1 cellular context compared by ENCODE assay signal in the genomic region with DNA sequence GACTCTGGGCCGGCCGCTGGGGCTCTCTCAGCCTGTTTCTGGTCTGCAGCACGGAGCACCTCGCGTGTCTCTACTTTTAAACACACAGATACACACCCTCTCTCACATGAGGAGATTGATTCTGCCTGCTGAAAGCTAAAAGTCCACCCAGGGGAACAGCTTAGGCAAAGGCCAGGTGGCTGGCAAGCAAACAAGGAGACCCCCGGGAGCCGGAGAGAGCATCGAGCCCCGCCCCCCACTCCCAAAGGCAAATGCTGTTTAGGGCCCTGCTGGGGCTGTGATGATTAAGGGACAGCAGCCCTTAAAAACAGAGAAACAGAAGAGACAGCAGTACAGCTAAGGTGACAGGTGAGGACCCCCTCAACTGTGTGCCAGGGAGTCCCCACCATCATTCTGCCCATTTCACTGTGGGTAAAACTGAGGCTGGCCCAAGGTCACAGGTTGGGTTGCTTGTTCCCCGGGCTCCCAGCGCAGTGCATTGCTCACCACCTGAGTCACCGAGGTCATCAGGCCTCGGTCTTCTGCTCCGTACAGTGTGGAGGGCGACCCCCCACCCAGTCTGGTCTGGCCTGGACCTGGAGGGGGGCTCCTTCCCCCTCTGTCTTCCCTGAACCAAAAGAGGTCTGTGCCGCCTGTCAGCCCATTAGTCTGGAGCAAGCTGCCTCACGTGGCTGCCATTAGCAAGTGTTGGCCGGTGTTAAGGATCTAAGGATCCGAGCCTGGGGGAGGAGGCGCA.
TF ChIP-seq lines count a peak whose summit lies in the region.

No MANE protein-coding gene starts in this region.

TF ChIP-seq in HEK293, 187 proteins besides CTCF, POLR2A, EP300 and RAD21 (continued from another document and continues in another):
- TF ChIP-seq, protein P1, sequence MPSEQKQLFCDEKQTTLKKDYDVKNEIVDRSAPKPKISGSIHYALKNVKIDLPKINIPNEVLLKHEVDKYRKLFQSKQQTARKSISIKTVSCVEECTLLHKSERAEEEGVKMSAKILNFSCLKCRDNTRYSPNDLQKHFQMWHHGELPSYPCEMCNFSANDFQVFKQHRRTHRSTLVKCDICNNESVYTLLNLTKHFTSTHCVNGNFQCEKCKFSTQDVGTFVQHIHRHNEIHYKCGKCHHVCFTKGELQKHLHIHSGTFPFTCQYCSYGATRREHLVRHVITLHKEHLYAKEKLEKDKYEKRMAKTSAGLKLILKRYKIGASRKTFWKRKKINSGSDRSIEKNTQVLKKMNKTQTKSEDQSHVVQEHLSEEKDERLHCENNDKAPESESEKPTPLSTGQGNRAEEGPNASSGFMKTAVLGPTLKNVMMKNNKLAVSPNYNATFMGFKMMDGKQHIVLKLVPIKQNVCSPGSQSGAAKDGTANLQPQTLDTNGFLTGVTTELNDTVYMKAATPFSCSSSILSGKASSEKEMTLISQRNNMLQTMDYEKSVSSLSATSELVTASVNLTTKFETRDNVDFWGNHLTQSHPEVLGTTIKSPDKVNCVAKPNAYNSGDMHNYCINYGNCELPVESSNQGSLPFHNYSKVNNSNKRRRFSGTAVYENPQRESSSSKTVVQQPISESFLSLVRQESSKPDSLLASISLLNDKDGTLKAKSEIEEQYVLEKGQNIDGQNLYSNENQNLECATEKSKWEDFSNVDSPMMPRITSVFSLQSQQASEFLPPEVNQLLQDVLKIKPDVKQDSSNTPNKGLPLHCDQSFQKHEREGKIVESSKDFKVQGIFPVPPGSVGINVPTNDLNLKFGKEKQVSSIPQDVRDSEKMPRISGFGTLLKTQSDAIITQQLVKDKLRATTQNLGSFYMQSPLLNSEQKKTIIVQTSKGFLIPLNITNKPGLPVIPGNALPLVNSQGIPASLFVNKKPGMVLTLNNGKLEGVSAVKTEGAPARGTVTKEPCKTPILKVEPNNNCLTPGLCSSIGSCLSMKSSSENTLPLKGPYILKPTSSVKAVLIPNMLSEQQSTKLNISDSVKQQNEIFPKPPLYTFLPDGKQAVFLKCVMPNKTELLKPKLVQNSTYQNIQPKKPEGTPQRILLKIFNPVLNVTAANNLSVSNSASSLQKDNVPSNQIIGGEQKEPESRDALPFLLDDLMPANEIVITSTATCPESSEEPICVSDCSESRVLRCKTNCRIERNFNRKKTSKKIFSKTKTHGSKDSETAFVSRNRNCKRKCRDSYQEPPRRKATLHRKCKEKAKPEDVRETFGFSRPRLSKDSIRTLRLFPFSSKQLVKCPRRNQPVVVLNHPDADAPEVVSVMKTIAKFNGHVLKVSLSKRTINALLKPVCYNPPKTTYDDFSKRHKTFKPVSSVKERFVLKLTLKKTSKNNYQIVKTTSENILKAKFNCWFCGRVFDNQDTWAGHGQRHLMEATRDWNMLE (tag by site-specific recombination; conservative IDR thresholded peaks at IDR 0.05; ENCODE audit: low read depth) = no peak
- TF ChIP-seq, protein P2, sequence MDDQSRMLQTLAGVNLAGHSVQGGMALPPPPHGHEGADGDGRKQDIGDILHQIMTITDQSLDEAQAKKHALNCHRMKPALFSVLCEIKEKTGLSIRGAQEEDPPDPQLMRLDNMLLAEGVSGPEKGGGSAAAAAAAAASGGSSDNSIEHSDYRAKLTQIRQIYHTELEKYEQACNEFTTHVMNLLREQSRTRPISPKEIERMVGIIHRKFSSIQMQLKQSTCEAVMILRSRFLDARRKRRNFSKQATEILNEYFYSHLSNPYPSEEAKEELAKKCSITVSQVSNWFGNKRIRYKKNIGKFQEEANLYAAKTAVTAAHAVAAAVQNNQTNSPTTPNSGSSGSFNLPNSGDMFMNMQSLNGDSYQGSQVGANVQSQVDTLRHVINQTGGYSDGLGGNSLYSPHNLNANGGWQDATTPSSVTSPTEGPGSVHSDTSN (CRISPR knock-in tag; IDR thresholded peaks at IDR 0.05) = no peak
- TF ChIP-seq ZNF530 (tag by site-specific recombination; IDR thresholded peaks at IDR 0.05; ENCODE audit: low read depth) (no peak), OVOL3 (tag by site-specific recombination; IDR thresholded peaks at IDR 0.05) (no peak), ZNF501 (tag by site-specific recombination; IDR thresholded peaks at IDR 0.05) (no peak), ZNF138 (tag by site-specific recombination; IDR thresholded peaks at IDR 0.05; ENCODE audit: borderline replicate concordance) (no peak), ZNF571 (tag by site-specific recombination; IDR thresholded peaks at IDR 0.05) (no peak), ZNF10 (tag by site-specific recombination; IDR thresholded peaks at IDR 0.05) (no peak), ZNF596 (tag by site-specific recombination; IDR thresholded peaks at IDR 0.05) (no peak), ZXDB (tag by site-specific recombination; IDR thresholded peaks at IDR 0.05) (no peak), ZNF19 (tag by site-specific recombination; IDR thresholded peaks at IDR 0.05; ENCODE audit: low read depth) (no peak), ZNF391 (tag by site-specific recombination; IDR thresholded peaks at IDR 0.05; ENCODE audit: borderline replicate concordance, low read depth) (no peak), ZNF133 (tag by site-specific recombination; IDR thresholded peaks at IDR 0.05) (no peak)
- TF ChIP-seq, protein P3, sequence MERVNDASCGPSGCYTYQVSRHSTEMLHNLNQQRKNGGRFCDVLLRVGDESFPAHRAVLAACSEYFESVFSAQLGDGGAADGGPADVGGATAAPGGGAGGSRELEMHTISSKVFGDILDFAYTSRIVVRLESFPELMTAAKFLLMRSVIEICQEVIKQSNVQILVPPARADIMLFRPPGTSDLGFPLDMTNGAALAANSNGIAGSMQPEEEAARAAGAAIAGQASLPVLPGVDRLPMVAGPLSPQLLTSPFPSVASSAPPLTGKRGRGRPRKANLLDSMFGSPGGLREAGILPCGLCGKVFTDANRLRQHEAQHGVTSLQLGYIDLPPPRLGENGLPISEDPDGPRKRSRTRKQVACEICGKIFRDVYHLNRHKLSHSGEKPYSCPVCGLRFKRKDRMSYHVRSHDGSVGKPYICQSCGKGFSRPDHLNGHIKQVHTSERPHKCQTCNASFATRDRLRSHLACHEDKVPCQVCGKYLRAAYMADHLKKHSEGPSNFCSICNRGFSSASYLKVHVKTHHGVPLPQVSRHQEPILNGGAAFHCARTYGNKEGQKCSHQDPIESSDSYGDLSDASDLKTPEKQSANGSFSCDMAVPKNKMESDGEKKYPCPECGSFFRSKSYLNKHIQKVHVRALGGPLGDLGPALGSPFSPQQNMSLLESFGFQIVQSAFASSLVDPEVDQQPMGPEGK (tag by site-specific recombination; IDR thresholded peaks at IDR 0.05) = 0 out of 2 replicates have a peak, but pooled peaks have one; percentile 17
- TF ChIP-seq, protein P4, sequence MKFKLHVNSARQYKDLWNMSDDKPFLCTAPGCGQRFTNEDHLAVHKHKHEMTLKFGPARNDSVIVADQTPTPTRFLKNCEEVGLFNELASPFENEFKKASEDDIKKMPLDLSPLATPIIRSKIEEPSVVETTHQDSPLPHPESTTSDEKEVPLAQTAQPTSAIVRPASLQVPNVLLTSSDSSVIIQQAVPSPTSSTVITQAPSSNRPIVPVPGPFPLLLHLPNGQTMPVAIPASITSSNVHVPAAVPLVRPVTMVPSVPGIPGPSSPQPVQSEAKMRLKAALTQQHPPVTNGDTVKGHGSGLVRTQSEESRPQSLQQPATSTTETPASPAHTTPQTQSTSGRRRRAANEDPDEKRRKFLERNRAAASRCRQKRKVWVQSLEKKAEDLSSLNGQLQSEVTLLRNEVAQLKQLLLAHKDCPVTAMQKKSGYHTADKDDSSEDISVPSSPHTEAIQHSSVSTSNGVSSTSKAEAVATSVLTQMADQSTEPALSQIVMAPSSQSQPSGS (tag by site-specific recombination; IDR thresholded peaks at IDR 0.05; ENCODE audit: low read depth) = no peak
- TF ChIP-seq, protein P5, sequence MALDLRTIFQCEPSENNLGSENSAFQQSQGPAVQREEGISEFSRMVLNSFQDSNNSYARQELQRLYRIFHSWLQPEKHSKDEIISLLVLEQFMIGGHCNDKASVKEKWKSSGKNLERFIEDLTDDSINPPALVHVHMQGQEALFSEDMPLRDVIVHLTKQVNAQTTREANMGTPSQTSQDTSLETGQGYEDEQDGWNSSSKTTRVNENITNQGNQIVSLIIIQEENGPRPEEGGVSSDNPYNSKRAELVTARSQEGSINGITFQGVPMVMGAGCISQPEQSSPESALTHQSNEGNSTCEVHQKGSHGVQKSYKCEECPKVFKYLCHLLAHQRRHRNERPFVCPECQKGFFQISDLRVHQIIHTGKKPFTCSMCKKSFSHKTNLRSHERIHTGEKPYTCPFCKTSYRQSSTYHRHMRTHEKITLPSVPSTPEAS (tag by site-specific recombination; IDR thresholded peaks at IDR 0.05) = no peak
- TF ChIP-seq, protein P6, sequence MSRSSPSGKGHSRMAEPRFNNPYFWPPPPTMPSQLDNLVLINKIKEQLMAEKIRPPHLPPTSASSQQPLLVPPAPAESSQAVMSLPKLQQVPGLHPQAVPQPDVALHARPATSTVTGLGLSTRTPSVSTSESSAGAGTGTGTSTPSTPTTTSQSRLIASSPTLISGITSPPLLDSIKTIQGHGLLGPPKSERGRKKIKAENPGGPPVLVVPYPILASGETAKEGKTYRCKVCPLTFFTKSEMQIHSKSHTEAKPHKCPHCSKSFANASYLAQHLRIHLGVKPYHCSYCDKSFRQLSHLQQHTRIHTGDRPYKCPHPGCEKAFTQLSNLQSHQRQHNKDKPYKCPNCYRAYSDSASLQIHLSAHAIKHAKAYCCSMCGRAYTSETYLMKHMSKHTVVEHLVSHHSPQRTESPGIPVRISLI (tag by site-specific recombination; IDR thresholded peaks at IDR 0.05) = no peak
- TF ChIP-seq, protein P7, sequence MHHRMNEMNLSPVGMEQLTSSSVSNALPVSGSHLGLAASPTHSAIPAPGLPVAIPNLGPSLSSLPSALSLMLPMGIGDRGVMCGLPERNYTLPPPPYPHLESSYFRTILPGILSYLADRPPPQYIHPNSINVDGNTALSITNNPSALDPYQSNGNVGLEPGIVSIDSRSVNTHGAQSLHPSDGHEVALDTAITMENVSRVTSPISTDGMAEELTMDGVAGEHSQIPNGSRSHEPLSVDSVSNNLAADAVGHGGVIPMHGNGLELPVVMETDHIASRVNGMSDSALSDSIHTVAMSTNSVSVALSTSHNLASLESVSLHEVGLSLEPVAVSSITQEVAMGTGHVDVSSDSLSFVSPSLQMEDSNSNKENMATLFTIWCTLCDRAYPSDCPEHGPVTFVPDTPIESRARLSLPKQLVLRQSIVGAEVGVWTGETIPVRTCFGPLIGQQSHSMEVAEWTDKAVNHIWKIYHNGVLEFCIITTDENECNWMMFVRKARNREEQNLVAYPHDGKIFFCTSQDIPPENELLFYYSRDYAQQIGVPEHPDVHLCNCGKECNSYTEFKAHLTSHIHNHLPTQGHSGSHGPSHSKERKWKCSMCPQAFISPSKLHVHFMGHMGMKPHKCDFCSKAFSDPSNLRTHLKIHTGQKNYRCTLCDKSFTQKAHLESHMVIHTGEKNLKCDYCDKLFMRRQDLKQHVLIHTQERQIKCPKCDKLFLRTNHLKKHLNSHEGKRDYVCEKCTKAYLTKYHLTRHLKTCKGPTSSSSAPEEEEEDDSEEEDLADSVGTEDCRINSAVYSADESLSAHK (tag by site-specific recombination; IDR thresholded peaks at IDR 0.05) = no peak
- TF ChIP-seq, protein P8, sequence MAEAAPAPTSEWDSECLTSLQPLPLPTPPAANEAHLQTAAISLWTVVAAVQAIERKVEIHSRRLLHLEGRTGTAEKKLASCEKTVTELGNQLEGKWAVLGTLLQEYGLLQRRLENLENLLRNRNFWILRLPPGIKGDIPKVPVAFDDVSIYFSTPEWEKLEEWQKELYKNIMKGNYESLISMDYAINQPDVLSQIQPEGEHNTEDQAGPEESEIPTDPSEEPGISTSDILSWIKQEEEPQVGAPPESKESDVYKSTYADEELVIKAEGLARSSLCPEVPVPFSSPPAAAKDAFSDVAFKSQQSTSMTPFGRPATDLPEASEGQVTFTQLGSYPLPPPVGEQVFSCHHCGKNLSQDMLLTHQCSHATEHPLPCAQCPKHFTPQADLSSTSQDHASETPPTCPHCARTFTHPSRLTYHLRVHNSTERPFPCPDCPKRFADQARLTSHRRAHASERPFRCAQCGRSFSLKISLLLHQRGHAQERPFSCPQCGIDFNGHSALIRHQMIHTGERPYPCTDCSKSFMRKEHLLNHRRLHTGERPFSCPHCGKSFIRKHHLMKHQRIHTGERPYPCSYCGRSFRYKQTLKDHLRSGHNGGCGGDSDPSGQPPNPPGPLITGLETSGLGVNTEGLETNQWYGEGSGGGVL (tag by site-specific recombination; IDR thresholded peaks at IDR 0.05) = peak; percentile 86
- TF ChIP-seq, protein P9, sequence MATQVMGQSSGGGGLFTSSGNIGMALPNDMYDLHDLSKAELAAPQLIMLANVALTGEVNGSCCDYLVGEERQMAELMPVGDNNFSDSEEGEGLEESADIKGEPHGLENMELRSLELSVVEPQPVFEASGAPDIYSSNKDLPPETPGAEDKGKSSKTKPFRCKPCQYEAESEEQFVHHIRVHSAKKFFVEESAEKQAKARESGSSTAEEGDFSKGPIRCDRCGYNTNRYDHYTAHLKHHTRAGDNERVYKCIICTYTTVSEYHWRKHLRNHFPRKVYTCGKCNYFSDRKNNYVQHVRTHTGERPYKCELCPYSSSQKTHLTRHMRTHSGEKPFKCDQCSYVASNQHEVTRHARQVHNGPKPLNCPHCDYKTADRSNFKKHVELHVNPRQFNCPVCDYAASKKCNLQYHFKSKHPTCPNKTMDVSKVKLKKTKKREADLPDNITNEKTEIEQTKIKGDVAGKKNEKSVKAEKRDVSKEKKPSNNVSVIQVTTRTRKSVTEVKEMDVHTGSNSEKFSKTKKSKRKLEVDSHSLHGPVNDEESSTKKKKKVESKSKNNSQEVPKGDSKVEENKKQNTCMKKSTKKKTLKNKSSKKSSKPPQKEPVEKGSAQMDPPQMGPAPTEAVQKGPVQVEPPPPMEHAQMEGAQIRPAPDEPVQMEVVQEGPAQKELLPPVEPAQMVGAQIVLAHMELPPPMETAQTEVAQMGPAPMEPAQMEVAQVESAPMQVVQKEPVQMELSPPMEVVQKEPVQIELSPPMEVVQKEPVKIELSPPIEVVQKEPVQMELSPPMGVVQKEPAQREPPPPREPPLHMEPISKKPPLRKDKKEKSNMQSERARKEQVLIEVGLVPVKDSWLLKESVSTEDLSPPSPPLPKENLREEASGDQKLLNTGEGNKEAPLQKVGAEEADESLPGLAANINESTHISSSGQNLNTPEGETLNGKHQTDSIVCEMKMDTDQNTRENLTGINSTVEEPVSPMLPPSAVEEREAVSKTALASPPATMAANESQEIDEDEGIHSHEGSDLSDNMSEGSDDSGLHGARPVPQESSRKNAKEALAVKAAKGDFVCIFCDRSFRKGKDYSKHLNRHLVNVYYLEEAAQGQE (tag by site-specific recombination; IDR thresholded peaks at IDR 0.05) = no peak
- TF ChIP-seq, protein P10, sequence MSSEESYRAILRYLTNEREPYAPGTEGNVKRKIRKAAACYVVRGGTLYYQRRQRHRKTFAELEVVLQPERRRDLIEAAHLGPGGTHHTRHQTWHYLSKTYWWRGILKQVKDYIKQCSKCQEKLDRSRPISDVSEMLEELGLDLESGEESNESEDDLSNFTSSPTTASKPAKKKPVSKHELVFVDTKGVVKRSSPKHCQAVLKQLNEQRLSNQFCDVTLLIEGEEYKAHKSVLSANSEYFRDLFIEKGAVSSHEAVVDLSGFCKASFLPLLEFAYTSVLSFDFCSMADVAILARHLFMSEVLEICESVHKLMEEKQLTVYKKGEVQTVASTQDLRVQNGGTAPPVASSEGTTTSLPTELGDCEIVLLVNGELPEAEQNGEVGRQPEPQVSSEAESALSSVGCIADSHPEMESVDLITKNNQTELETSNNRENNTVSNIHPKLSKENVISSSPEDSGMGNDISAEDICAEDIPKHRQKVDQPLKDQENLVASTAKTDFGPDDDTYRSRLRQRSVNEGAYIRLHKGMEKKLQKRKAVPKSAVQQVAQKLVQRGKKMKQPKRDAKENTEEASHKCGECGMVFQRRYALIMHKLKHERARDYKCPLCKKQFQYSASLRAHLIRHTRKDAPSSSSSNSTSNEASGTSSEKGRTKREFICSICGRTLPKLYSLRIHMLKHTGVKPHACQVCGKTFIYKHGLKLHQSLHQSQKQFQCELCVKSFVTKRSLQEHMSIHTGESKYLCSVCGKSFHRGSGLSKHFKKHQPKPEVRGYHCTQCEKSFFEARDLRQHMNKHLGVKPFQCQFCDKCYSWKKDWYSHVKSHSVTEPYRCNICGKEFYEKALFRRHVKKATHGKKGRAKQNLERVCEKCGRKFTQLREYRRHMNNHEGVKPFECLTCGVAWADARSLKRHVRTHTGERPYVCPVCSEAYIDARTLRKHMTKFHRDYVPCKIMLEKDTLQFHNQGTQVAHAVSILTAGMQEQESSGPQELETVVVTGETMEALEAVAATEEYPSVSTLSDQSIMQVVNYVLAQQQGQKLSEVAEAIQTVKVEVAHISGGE (tag by site-specific recombination; conservative IDR thresholded peaks at IDR 0.05; ENCODE audit: low read depth) = no peak
